In the genomic region with DNA sequence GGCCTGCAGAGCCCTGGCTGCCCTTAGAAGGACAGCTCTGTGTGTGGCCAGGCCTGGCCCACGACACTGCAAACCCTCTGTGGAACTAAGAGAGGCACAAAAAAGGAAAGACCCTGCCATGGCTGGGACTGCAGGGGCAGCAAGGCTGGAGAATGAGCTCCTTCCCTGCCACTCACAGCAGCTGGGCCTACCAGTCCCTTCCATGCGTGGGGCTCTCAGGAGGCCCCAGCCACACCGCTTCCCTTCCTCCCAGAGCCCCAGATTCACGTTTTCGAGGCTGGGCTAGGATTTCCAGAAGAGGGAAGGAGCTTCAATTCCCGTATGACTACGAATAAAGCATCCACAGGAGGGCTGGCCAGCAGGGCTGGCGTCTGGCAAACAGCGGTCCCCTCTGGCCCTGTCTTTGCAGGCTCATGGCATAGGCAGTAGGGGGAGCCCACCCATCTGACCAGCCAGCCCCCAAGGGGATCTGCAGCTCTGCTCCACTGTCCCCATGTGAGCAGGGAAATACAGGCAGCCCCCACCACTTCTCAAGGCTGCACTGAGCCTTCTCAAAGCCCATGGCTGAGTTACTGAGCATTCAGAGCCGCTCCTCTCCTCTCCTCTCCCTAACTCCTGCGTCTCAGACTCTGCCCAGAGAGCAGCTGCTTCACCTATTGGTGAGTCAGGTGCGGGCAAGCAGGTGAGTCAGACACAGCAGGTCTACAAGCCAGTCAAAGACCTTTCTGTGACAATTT, we compare ENCODE assay signal across 1 cellular context.
TF ChIP-seq lines count a peak whose summit lies in the region.

No MANE protein-coding gene starts in this region.

TF ChIP-seq in H1, 55 proteins besides CTCF, POLR2A, EP300 and RAD21:
- TF ChIP-seq YY1 (IDR thresholded peaks at IDR 0.05; ENCODE audit: low read depth, low read length): 0 out of 2 replicates have a peak, but pooled peaks have one; percentile 28
- peak; percentile 34 for TF ChIP-seq ASH2L (IDR thresholded peaks at IDR 0.05; ENCODE audit: low read length)
- TF ChIP-seq SIN3A (conservative IDR thresholded peaks at IDR 0.05 in 1 of 2, IDR thresholded peaks at IDR 0.05 in 1 of 2; ENCODE audit: low read depth in 1 of 2, low read length in 2 of 2): no peak
